Comparison of ENCODE assay signal across 18 cellular contexts in genomic region chr18:8050616-8051314, GRCh38.
DNase-seq lines count a peak whose midpoint lies in the region; ATAC-seq, FAIRE-seq and TF ChIP-seq lines count a peak whose summit lies in the region.
"Had no signal": no experiment of that assay in that cellular context is flagged by ENCODE, and none has a peak within 500 bp of the region (broad histone marks: within the 10 kb centered on the region; RNA-seq: fewer than 3 reads in every experiment).

No MANE protein-coding gene starts in this region.

- H3K9me3 ChIP-seq in BLaER1 (no peaks in the 10 kb centered on the region), mesenchymal stem cell (ENCODE audit: control insufficient read depth, low read length) (no peaks in the 10 kb centered on the region)
- no peaks in the 10 kb centered on the region for H3K9me3 ChIP-seq in CD8-positive, alpha-beta T cell (ENCODE audit: low read length)
- H3K9me3 ChIP-seq: SJSA1 had no signal

- no peak overlapping the region for H2BK5ac ChIP-seq in mesenchymal stem cell (ENCODE audit: low read depth, low read length, poor library complexity, severe bottlenecking)

- H3K4ac ChIP-seq in mesenchymal stem cell (ENCODE audit: low read depth in 1 of 2, low read length in 2 of 2): no peak overlapping the region

- no peak for ATAC-seq in CD8-positive, alpha-beta T cell
- ATAC-seq in WTC11 (no peak), HG02588 (IDR thresholded peaks at IDR 0.05; ENCODE audit: unreplicated experiment) (no peak)
- ATAC-seq: GM12878, HepG2 had no signal

- H3K9ac ChIP-seq in BLaER1: no peak overlapping the region
- no peak overlapping the region for H3K9ac ChIP-seq in mesenchymal stem cell (ENCODE audit: low read length)

- no peaks in the 10 kb centered on the region for H3K27me3 Mint-ChIP-seq in CD8-positive, alpha-beta T cell (ENCODE audit: low read depth)
- H3K27me3 Mint-ChIP-seq in WTC11 (ENCODE audit: low read depth): no peaks in the 10 kb centered on the region

- H2BK120ac ChIP-seq in mesenchymal stem cell (ENCODE audit: low read depth, low read length): peak overlapping the region; percentile 8

- peak overlapping the region; percentile 43 for H3K27ac Mint-ChIP-seq in CD8-positive, alpha-beta T cell
- peak overlapping the region; percentile 22; the same call in 1 of the 2 replicates for H3K27ac Mint-ChIP-seq in WTC11

- H3K9me3 Mint-ChIP-seq in CD8-positive, alpha-beta T cell: no peaks in the 10 kb centered on the region
- no peaks in the 10 kb centered on the region for H3K9me3 Mint-ChIP-seq in WTC11
- H3K9me3 Mint-ChIP-seq: H9 had no signal

- no peak overlapping the region for H3K4me3 ChIP-seq in BLaER1
- H3K4me3 ChIP-seq in CD8-positive, alpha-beta T cell (ENCODE audit: low read depth, low read length): no peak overlapping the region
- no peak overlapping the region for H3K4me3 ChIP-seq in mesenchymal stem cell (ENCODE audit: insufficient read depth in 1 of 2, low read depth in 1 of 2, low read length in 2 of 2)
- no peak overlapping the region for H3K4me3 ChIP-seq in coronary artery
- H3K4me3 ChIP-seq: GM12878, SJSA1 had no signal

- H3K23ac ChIP-seq in mesenchymal stem cell (ENCODE audit: low read length in 2 of 2): no peak overlapping the region

- no peak overlapping the region for H4K8ac ChIP-seq in mesenchymal stem cell (ENCODE audit: low read length)

- H3K36me3 ChIP-seq in BLaER1 (no peaks in the 10 kb centered on the region), mesenchymal stem cell (ENCODE audit: control insufficient read depth in 1 of 2, insufficient read depth in 2 of 2, low read depth in 1 of 2, low read length in 2 of 2) (no peaks in the 10 kb centered on the region)
- no peaks in the 10 kb centered on the region for H3K36me3 ChIP-seq in CD8-positive, alpha-beta T cell (ENCODE audit: insufficient read depth, low read length)
- H3K36me3 ChIP-seq: SJSA1 had no signal

- peaks cover 27% of the 10 kb centered on the region for H3K4me1 ChIP-seq in BLaER1
- H3K4me1 ChIP-seq in CD8-positive, alpha-beta T cell (ENCODE audit: insufficient read depth, low read length): no peaks in the 10 kb centered on the region
- H3K4me1 ChIP-seq in mesenchymal stem cell (ENCODE audit: control insufficient read depth, insufficient read depth, low read depth, low read length): peaks cover 4% of the 10 kb centered on the region

- H4K20me1 ChIP-seq in BLaER1: no peaks in the 10 kb centered on the region

- peaks cover 6% of the 10 kb centered on the region for H3K4me1 Mint-ChIP-seq in CD8-positive, alpha-beta T cell (ENCODE audit: low read depth)
- peaks cover 32% of the 10 kb centered on the region for H3K4me1 Mint-ChIP-seq in WTC11

- CTCF ChIA-PET in CD8-positive, alpha-beta T cell (lab: Charles Lee): no interaction called here
- CTCF ChIA-PET in WTC11 (lab: Charles Lee): no interaction called here

- H3K36me3 Mint-ChIP-seq in CD8-positive, alpha-beta T cell: no peaks in the 10 kb centered on the region
- no peaks in the 10 kb centered on the region for H3K36me3 Mint-ChIP-seq in WTC11

- no peak overlapping the region for H2AK5ac ChIP-seq in mesenchymal stem cell (ENCODE audit: low read length, severe bottlenecking)

- 85% methylated on average over 3 of the region's 5 CpGs for WGBS in mesenchymal stem cell

- H3K79me1 ChIP-seq in mesenchymal stem cell (replicated peaks; ENCODE audit: low read length, poor library complexity, severe bottlenecking): peaks cover 10% of the 10 kb centered on the region

- H4K91ac ChIP-seq in mesenchymal stem cell (ENCODE audit: low read length): no peak overlapping the region

- peak overlapping the region; percentile 58 for H3K4me2 ChIP-seq in BLaER1
- H3K4me2 ChIP-seq in mesenchymal stem cell (ENCODE audit: low read length, poor library complexity, severe bottlenecking): no peak overlapping the region

- no peak overlapping the region for H2BK12ac ChIP-seq in mesenchymal stem cell (ENCODE audit: low read length in 2 of 2)

- no peak overlapping the region for H2BK15ac ChIP-seq in mesenchymal stem cell (ENCODE audit: low read depth, poor library complexity, severe bottlenecking)

- peaks cover 7% of the 10 kb centered on the region; the same call in 1 of the 2 replicates for H3K27me3 ChIP-seq in BLaER1
- H3K27me3 ChIP-seq in CD8-positive, alpha-beta T cell (ENCODE audit: insufficient read depth, low read length): no peaks in the 10 kb centered on the region
- H3K27me3 ChIP-seq in mesenchymal stem cell (ENCODE audit: control insufficient read depth in 1 of 2, insufficient read depth in 1 of 2, low read length in 2 of 2): no peaks in the 10 kb centered on the region
- H3K27me3 ChIP-seq: SJSA1 had no signal

- H3K14ac ChIP-seq in mesenchymal stem cell (ENCODE audit: low read length in 2 of 2): no peak overlapping the region

- H3K27ac ChIP-seq in BLaER1: no peak overlapping the region
- no peak overlapping the region for H3K27ac ChIP-seq in CD8-positive, alpha-beta T cell (ENCODE audit: low read depth, low read length)
- H3K27ac ChIP-seq in mesenchymal stem cell (ENCODE audit: low read length, poor library complexity, severe bottlenecking): no peak overlapping the region
- no peak overlapping the region for H3K27ac ChIP-seq in coronary artery
- H3K27ac ChIP-seq: RWPE1, SJSA1 had no signal

- H2AFZ ChIP-seq in mesenchymal stem cell (ENCODE audit: low read depth, low read length): no peak overlapping the region

- no peak overlapping the region for H3K18ac ChIP-seq in mesenchymal stem cell (ENCODE audit: low read depth in 1 of 2, low read length in 2 of 2)

- DNase-seq in CD8-positive, alpha-beta T cell: no peak
- DNase-seq in WTC11 (ENCODE audit: low spot score): no peak
- no peak for DNase-seq in mesenchymal stem cell
- no peak for DNase-seq in frontal cortex (ENCODE audit: low spot score in 2 of 2)
- DNase-seq in coronary artery (ENCODE audit: low spot score): no peak
- DNase-seq: C1 segment of cervical spinal cord, Calu3, DMS79, H9, NCI-H1436, NCI-H2081 treated with DMSO at 0.1 percent for 48 hours, NCI-H524 had no signal

- POLR2A ChIA-PET in CD8-positive, alpha-beta T cell (lab: Charles Lee): no interaction called here
- POLR2A ChIA-PET in WTC11 (lab: Charles Lee): no interaction called here

- FAIRE-seq in frontal cortex (lab: Jason Lieb, UNC): no peak
- FAIRE-seq: GM12878, HepG2 had no signal

- intact Hi-C loops in CD8-positive, alpha-beta T cell (cut with DNase I, micrococcal nuclease): no loop called here

- TF ChIP-seq CTCF in CD8-positive, alpha-beta T cell (IDR thresholded peaks at IDR 0.05): no peak
- TF ChIP-seq CTCF in WTC11 (IDR thresholded peaks at IDR 0.05) (no peak), coronary artery (IDR thresholded peaks at IDR 0.05) (no peak)

- no peak overlapping the region for H3K4me3 Mint-ChIP-seq in CD8-positive, alpha-beta T cell
- H3K4me3 Mint-ChIP-seq in WTC11: no peak overlapping the region
- H3K4me3 Mint-ChIP-seq: H9 had no signal

TF ChIP-seq in WTC11, 78 proteins besides CTCF, POLR2A, EP300 and RAD21:
- TF ChIP-seq SMAD3 (CRISPR knock-in tag; IDR thresholded peaks at IDR 0.05; ENCODE audit: borderline replicate concordance) (no peak), EMX1 (CRISPR knock-in tag; IDR thresholded peaks at IDR 0.05) (no peak), GABPB1 (CRISPR knock-in tag; IDR thresholded peaks at IDR 0.05) (no peak), PRRX2 (CRISPR knock-in tag; IDR thresholded peaks at IDR 0.05) (no peak), ZNF232 (CRISPR knock-in tag; IDR thresholded peaks at IDR 0.05) (no peak), ATF2 (CRISPR knock-in tag; IDR thresholded peaks at IDR 0.05; ENCODE audit: borderline replicate concordance, low read depth) (no peak)
TF ChIP-seq in WTC11: peak in this region for 0.
